ENCODE assay signal across 21 cellular contexts in genomic region chr17:32771396-32771795, GRCh38.
DNase-seq lines count a peak whose midpoint lies in the region; ATAC-seq, FAIRE-seq and TF ChIP-seq lines count a peak whose summit lies in the region.
"Had no signal": no experiment of that assay in that cellular context is flagged by ENCODE, and none has a peak within 500 bp of the region (broad histone marks: within the 10 kb centered on the region; RNA-seq: fewer than 3 reads in every experiment).

No MANE protein-coding gene starts in this region.

- H4K20me1 ChIP-seq in K562 (replicated peaks; ENCODE audit: control insufficient read depth, insufficient read depth, low read length): no peaks in the 10 kb centered on the region

- H3K27me3 ChIP-seq in K562 (ENCODE audit: control insufficient read depth in 2 of 2, insufficient read depth in 2 of 2, low read length in 2 of 2) (no peaks in the 10 kb centered on the region), left lung (no peaks in the 10 kb centered on the region)
- H3K27me3 ChIP-seq: gastroesophageal sphincter, transverse colon had no signal

- no peak for TF ChIP-seq EP300 in K562 (IDR thresholded peaks at IDR 0.05; ENCODE audit: low read length)

- no TSS peak for BruUV-seq in K562 (replicated peaks; lab: Mats Ljungman, UMichigan)

- H3K9ac ChIP-seq in K562 (ENCODE audit: insufficient read depth in 1 of 2, low read depth in 2 of 2, low read length in 2 of 2): no peak overlapping the region
- H3K9ac ChIP-seq: SK-N-SH had no signal

- TF ChIP-seq CTCF in K562 (IDR thresholded peaks at IDR 0.05 in 2 of 3, conservative IDR thresholded peaks at IDR 0.05 in 1 of 3; ENCODE audit: insufficient read depth in 2 of 3, low read depth in 1 of 3, low read length in 3 of 3) (no peak), fibroblast of villous mesenchyme (IDR thresholded peaks at IDR 0.05; ENCODE audit: insufficient read depth, low read depth, low read length) (no peak), left lung (IDR thresholded peaks at IDR 0.05) (no peak)

- no peak for FAIRE-seq in K562 (lab: Jason Lieb, UNC)

- H2AFZ ChIP-seq in K562 (ENCODE audit: low read depth, low read length): no peak overlapping the region

- DNase-seq in NCI-H460 (ENCODE audit: extremely low read depth, low read depth): peak; percentile 14
- DNase-seq in K562 (ENCODE audit: extremely low read depth in 1 of 4, low spot score in 3 of 4): no peak
- peak; percentile 8 for DNase-seq in fibroblast of villous mesenchyme (ENCODE audit: low read depth)
- peak; percentile 60 for DNase-seq in pulmonary artery endothelial cell (ENCODE audit: low read depth, low spot score)
- no peak for DNase-seq in ACHN
- DNase-seq in left lung: no peak
- DNase-seq: activated naive CD8-positive, alpha-beta T cell treated with anti-CD3 and anti-CD28 coated beads for 36 hours; CD4-positive, alpha-beta memory T cell; DMS79 treated with DMSO at 0.1 percent for 48 hours; erythroblast; NCI-H510A; NK-92 treated with Interleukin-12 subunit alpha and Interleukin-12 subunit beta, amount 100 ng/mL, for 24 hours; SK-N-SH; stimulated activated CD4-positive, alpha-beta T cell treated with anti-CD3 and anti-CD28 coated beads, Interleukin-2, amount 100 ng/mL, for 48 hours; T-helper 9 cell; transverse colon had no signal

- H3K4me1 ChIP-seq in K562 (replicated peaks in 1 of 2; ENCODE audit: control insufficient read depth in 2 of 2, insufficient read depth in 2 of 2, low read length in 2 of 2): no peaks in the 10 kb centered on the region
- no peaks in the 10 kb centered on the region for H3K4me1 ChIP-seq in left lung
- H3K4me1 ChIP-seq: gastroesophageal sphincter, HAP-1 had no signal

- WGBS in K562 (ENCODE audit: insufficient coverage, low coverage, missing lambda C conversion rate): 75% methylated on average over 2 of the region's 2 CpGs

- POLR2A ChIA-PET in K562 (lab: Yijun Ruan, JAX): interaction anchor here (0.8 to 1.1 kb wide), 2 partner anchors 39 to 288 kb away, joined by 3 read pairs; no protein-coding TSS in a partner anchor

- H3K9me1 ChIP-seq in K562 (ENCODE audit: control insufficient read depth, insufficient read depth, low read length): no peaks in the 10 kb centered on the region

- H3K36me3 ChIP-seq in K562 (ENCODE audit: control insufficient read depth, insufficient read depth, low read length): peaks cover 28% of the 10 kb centered on the region; the same call in 2 of the 3 replicates
- H3K36me3 ChIP-seq in left lung: no peaks in the 10 kb centered on the region
- H3K36me3 ChIP-seq: HAP-1 had no signal

- no peak for TF ChIP-seq POLR2A in K562 (conservative IDR thresholded peaks at IDR 0.05)

- H3K27ac ChIP-seq in K562 (ENCODE audit: extremely low read depth, low read depth, low read length) (no peak overlapping the region), left lung (no peak overlapping the region)
- H3K27ac ChIP-seq: coronary artery, gastroesophageal sphincter, skin epidermis, transverse colon had no signal

- intact Hi-C loops in K562 (cut with micrococcal nuclease): no loop called here
- intact Hi-C loops in left lung (cut with DNase I): no loop called here

- H3K4me3 ChIP-seq in K562 (no peak overlapping the region), fibroblast of villous mesenchyme (ENCODE audit: low read depth, low read length) (no peak overlapping the region), left lung (no peak overlapping the region)
- H3K4me3 ChIP-seq: coronary artery, gastroesophageal sphincter, HAP-1, skin epidermis, transverse colon had no signal

- no peaks in the 10 kb centered on the region for H3K79me2 ChIP-seq in K562 (ENCODE audit: control insufficient read depth, insufficient read depth, low read length)

- TF ChIP-seq RAD21 in K562 (CRISPR knock-in tag; conservative IDR thresholded peaks at IDR 0.05 in 1 of 2, IDR thresholded peaks at IDR 0.05 in 1 of 2): no peak

- ATAC-seq in K562 (no peak), HG03135 (IDR thresholded peaks at IDR 0.05; ENCODE audit: unreplicated experiment) (no peak), left lung (no peak)
- ATAC-seq: gastroesophageal sphincter had no signal

- CTCF ChIA-PET in K562 (lab: Yijun Ruan, JAX; ENCODE audit: low intra/inter-chr PET ratio): interaction anchor here (0.6 kb wide), 1 partner anchor 362 kb away, joined by 4 read pairs; no protein-coding TSS in a partner anchor

- in situ Hi-C loops in K562 (cut with MboI): no loop called here
- in situ Hi-C loops in ACHN (cut with HindIII; ENCODE audit: low pct_ligation_motif_present, low pct_unique_long_range_greater_than_20kb, low sequenced_read_pairs): loop anchor here (25.0 kb wide), 1 partner anchor 284 kb away; the partner anchor contains the start of gene CDK5R1

- no peak overlapping the region for H3K4me2 ChIP-seq in K562 (ENCODE audit: insufficient read depth, low read length)
- H3K4me2 ChIP-seq: SK-N-SH had no signal

- H3K9me3 ChIP-seq in K562 (replicated peaks; ENCODE audit: control insufficient read depth, insufficient read depth, low read depth, low read length) (no peaks in the 10 kb centered on the region), left lung (no peaks in the 10 kb centered on the region)
- H3K9me3 ChIP-seq: gastroesophageal sphincter, HAP-1, SK-N-SH, transverse colon had no signal

TF ChIP-seq in K562, 482 proteins besides CTCF, POLR2A, EP300 and RAD21:
- TF ChIP-seq PTBP1 (IDR thresholded peaks at IDR 0.05; ENCODE audit: low read depth, low read length) (no peak), CBFA2T3 (IDR thresholded peaks at IDR 0.05) (0 out of 2 replicates have a peak, but pooled peaks have one; percentile 8)
TF ChIP-seq in K562: peak in this region for 1.

Comparison
In these comparisons a context has a peak if more than half of its experiments do, and no peak if none do; other contexts are left out.
1. DNase-seq: peak in NCI-H460 (single experiment), fibroblast of villous mesenchyme (single experiment) and pulmonary artery endothelial cell (single experiment); none in K562 (0 of 4), ACHN (single experiment) and left lung (0 of 2).